In the genomic region with DNA sequence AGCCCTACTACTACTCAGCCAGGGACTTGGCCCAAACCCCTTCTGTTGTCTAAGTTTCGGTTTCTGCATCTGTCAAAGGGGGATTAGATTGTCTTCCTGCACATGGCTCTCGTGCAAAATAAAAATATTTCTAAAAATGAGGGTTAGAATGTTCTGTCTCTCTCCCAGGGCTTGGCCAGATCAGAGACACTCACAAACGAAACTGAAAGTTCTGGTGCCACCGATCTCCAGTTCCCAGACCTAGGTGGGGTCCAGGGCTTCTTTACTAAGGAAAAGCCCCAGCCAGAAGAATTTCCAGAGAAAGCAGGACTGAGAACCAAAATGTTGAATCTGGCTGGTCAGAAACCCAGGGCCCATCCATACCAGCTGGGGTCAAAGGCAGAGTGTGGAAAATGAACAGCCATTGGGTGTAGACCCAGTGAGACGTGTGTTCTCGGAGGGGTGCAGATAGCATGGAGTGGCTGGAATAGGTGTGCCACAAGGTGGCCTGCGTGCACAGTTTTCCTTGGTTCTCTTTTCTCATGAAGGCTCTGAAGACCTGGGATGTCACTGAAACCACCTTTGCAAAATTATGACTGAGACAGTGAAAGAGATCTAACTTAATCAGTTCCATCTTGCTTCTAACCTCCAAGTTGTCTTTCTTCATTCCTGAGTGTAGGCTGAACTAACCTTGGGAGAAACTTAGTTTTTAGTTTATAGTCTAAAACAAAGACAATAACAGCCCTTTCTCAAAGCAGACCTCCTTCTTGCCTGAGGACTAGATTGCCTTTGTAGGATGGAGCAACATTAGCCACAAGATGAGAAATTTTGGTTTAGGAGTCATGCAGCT, we compare ENCODE assay signal across 1 cellular context.
TF ChIP-seq lines count a peak whose summit lies in the region.

No MANE protein-coding gene starts in this region.

TF ChIP-seq in HepG2, 621 proteins besides CTCF, POLR2A, EP300 and RAD21 (continued from another document and continues in another):
- TF ChIP-seq, protein P1, sequence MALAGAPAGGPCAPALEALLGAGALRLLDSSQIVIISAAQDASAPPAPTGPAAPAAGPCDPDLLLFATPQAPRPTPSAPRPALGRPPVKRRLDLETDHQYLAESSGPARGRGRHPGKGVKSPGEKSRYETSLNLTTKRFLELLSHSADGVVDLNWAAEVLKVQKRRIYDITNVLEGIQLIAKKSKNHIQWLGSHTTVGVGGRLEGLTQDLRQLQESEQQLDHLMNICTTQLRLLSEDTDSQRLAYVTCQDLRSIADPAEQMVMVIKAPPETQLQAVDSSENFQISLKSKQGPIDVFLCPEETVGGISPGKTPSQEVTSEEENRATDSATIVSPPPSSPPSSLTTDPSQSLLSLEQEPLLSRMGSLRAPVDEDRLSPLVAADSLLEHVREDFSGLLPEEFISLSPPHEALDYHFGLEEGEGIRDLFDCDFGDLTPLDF (CRISPR knock-in tag; IDR thresholded peaks at IDR 0.05): no peak
- TF ChIP-seq ZNF780A (CRISPR knock-in tag; IDR thresholded peaks at IDR 0.05) (no peak), KLF16 (CRISPR knock-in tag; IDR thresholded peaks at IDR 0.05) (0 out of 4 replicates have a peak, but pooled peaks of 1 of the 2 experiments have one; percentile 22), KDM2A (CRISPR knock-in tag; IDR thresholded peaks at IDR 0.05; ENCODE audit: borderline replicate concordance, low read depth) (0 out of 2 replicates have a peak, but pooled peaks have one; percentile 55), NAIF1 (CRISPR knock-in tag; IDR thresholded peaks at IDR 0.05; ENCODE audit: borderline replicate concordance) (no peak), NCOA2 (CRISPR knock-in tag; IDR thresholded peaks at IDR 0.05) (peak; percentile 46; the same call in 1 of the 2 replicates), ZSCAN29 (CRISPR knock-in tag; conservative IDR thresholded peaks at IDR 0.05) (no peak), GATAD2A (CRISPR knock-in tag; IDR thresholded peaks at IDR 0.05) (peak; percentile 46; the same call in 1 of the 2 replicates), NR2F6 (IDR thresholded peaks at IDR 0.05) (no peak; the same call in 1 of the 2 replicates), NR2F6 (CRISPR knock-in tag; IDR thresholded peaks at IDR 0.05) (peak; percentile 45; the same call in 1 of the 2 replicates), FOXO1 (CRISPR knock-in tag; IDR thresholded peaks at IDR 0.05) (peak; percentile 63; the same call in 1 of the 2 replicates), YEATS4 (CRISPR knock-in tag; IDR thresholded peaks at IDR 0.05; ENCODE audit: borderline replicate concordance) (0 out of 2 replicates have a peak, but pooled peaks have one; percentile 15), ZNF75D (CRISPR knock-in tag; IDR thresholded peaks at IDR 0.05; ENCODE audit: borderline replicate concordance) (no peak), RBFOX2 (IDR thresholded peaks at IDR 0.05; ENCODE audit: low read depth, low read length) (no peak), DMAP1 (CRISPR knock-in tag; IDR thresholded peaks at IDR 0.05) (0 out of 2 replicates have a peak, but pooled peaks have one; percentile 45), POLR2G (IDR thresholded peaks at IDR 0.05; ENCODE audit: low read depth, low read length) (peak; percentile 69), KAT2B (IDR thresholded peaks at IDR 0.05; ENCODE audit: borderline replicate concordance, low read depth, low read length) (no peak), TBP (CRISPR knock-in tag; IDR thresholded peaks at IDR 0.05) (no peak), GZF1 (CRISPR knock-in tag; IDR thresholded peaks at IDR 0.05) (no peak), CREM (IDR thresholded peaks at IDR 0.05) (peak; percentile 45; the same call in 1 of the 2 replicates), CREM (CRISPR knock-in tag; IDR thresholded peaks at IDR 0.05) (no peak), SMC3 (IDR thresholded peaks at IDR 0.05; ENCODE audit: low read length) (peak; percentile 74), RFX5 (IDR thresholded peaks at IDR 0.05; ENCODE audit: low read depth, low read length) (no peak), SMARCC2 (IDR thresholded peaks at IDR 0.05) (no peak), SRF (IDR thresholded peaks at IDR 0.05; ENCODE audit: low read depth, low read length) (no peak), HMG20A (CRISPR knock-in tag; IDR thresholded peaks at IDR 0.05; ENCODE audit: borderline replicate concordance) (no peak), ZNF20 (CRISPR knock-in tag; IDR thresholded peaks at IDR 0.05) (no peak), KMT2A (CRISPR knock-in tag; IDR thresholded peaks at IDR 0.05) (0 out of 2 replicates have a peak, but pooled peaks have one; percentile 41), DNMT1 (CRISPR knock-in tag; IDR thresholded peaks at IDR 0.05) (no peak), STAG1 (CRISPR knock-in tag; IDR thresholded peaks at IDR 0.05) (peak; percentile 79), SAP130 (CRISPR knock-in tag; IDR thresholded peaks at IDR 0.05; ENCODE audit: low read depth) (peak; percentile 84), ZNF777 (CRISPR knock-in tag; IDR thresholded peaks at IDR 0.05) (0 out of 2 replicates have a peak, but pooled peaks have one; percentile 1)
- TF ChIP-seq, protein P2, sequence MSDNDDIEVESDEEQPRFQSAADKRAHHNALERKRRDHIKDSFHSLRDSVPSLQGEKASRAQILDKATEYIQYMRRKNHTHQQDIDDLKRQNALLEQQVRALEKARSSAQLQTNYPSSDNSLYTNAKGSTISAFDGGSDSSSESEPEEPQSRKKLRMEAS (IDR thresholded peaks at IDR 0.05): peak; percentile 71
- TF ChIP-seq, protein P3, sequence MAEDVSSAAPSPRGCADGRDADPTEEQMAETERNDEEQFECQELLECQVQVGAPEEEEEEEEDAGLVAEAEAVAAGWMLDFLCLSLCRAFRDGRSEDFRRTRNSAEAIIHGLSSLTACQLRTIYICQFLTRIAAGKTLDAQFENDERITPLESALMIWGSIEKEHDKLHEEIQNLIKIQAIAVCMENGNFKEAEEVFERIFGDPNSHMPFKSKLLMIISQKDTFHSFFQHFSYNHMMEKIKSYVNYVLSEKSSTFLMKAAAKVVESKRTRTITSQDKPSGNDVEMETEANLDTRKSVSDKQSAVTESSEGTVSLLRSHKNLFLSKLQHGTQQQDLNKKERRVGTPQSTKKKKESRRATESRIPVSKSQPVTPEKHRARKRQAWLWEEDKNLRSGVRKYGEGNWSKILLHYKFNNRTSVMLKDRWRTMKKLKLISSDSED (CRISPR knock-in tag; IDR thresholded peaks at IDR 0.05): no peak
- TF ChIP-seq, protein P4, sequence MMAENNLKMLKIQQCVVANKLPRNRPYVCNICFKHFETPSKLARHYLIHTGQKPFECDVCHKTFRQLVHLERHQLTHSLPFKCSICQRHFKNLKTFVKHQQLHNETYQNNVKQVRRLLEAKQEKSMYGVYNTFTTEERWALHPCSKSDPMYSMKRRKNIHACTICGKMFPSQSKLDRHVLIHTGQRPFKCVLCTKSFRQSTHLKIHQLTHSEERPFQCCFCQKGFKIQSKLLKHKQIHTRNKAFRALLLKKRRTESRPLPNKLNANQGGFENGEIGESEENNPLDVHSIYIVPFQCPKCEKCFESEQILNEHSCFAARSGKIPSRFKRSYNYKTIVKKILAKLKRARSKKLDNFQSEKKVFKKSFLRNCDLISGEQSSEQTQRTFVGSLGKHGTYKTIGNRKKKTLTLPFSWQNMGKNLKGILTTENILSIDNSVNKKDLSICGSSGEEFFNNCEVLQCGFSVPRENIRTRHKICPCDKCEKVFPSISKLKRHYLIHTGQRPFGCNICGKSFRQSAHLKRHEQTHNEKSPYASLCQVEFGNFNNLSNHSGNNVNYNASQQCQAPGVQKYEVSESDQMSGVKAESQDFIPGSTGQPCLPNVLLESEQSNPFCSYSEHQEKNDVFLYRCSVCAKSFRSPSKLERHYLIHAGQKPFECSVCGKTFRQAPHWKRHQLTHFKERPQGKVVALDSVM (CRISPR knock-in tag; IDR thresholded peaks at IDR 0.05): no peak
- TF ChIP-seq, protein P5, sequence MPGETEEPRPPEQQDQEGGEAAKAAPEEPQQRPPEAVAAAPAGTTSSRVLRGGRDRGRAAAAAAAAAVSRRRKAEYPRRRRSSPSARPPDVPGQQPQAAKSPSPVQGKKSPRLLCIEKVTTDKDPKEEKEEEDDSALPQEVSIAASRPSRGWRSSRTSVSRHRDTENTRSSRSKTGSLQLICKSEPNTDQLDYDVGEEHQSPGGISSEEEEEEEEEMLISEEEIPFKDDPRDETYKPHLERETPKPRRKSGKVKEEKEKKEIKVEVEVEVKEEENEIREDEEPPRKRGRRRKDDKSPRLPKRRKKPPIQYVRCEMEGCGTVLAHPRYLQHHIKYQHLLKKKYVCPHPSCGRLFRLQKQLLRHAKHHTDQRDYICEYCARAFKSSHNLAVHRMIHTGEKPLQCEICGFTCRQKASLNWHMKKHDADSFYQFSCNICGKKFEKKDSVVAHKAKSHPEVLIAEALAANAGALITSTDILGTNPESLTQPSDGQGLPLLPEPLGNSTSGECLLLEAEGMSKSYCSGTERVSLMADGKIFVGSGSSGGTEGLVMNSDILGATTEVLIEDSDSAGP (CRISPR knock-in tag; IDR thresholded peaks at IDR 0.05; ENCODE audit: borderline replicate concordance): 0 out of 2 replicates have a peak, but pooled peaks have one; percentile 43
- TF ChIP-seq, protein P6, sequence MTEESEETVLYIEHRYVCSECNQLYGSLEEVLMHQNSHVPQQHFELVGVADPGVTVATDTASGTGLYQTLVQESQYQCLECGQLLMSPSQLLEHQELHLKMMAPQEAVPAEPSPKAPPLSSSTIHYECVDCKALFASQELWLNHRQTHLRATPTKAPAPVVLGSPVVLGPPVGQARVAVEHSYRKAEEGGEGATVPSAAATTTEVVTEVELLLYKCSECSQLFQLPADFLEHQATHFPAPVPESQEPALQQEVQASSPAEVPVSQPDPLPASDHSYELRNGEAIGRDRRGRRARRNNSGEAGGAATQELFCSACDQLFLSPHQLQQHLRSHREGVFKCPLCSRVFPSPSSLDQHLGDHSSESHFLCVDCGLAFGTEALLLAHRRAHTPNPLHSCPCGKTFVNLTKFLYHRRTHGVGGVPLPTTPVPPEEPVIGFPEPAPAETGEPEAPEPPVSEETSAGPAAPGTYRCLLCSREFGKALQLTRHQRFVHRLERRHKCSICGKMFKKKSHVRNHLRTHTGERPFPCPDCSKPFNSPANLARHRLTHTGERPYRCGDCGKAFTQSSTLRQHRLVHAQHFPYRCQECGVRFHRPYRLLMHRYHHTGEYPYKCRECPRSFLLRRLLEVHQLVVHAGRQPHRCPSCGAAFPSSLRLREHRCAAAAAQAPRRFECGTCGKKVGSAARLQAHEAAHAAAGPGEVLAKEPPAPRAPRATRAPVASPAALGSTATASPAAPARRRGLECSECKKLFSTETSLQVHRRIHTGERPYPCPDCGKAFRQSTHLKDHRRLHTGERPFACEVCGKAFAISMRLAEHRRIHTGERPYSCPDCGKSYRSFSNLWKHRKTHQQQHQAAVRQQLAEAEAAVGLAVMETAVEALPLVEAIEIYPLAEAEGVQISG (CRISPR knock-in tag; IDR thresholded peaks at IDR 0.05): 0 out of 2 replicates have a peak, but pooled peaks have one; percentile 25
- TF ChIP-seq, protein P7, sequence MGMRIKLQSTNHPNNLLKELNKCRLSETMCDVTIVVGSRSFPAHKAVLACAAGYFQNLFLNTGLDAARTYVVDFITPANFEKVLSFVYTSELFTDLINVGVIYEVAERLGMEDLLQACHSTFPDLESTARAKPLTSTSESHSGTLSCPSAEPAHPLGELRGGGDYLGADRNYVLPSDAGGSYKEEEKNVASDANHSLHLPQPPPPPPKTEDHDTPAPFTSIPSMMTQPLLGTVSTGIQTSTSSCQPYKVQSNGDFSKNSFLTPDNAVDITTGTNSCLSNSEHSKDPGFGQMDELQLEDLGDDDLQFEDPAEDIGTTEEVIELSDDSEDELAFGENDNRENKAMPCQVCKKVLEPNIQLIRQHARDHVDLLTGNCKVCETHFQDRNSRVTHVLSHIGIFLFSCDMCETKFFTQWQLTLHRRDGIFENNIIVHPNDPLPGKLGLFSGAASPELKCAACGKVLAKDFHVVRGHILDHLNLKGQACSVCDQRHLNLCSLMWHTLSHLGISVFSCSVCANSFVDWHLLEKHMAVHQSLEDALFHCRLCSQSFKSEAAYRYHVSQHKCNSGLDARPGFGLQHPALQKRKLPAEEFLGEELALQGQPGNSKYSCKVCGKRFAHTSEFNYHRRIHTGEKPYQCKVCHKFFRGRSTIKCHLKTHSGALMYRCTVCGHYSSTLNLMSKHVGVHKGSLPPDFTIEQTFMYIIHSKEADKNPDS (CRISPR knock-in tag; IDR thresholded peaks at IDR 0.05): no peak
- TF ChIP-seq, protein P8, sequence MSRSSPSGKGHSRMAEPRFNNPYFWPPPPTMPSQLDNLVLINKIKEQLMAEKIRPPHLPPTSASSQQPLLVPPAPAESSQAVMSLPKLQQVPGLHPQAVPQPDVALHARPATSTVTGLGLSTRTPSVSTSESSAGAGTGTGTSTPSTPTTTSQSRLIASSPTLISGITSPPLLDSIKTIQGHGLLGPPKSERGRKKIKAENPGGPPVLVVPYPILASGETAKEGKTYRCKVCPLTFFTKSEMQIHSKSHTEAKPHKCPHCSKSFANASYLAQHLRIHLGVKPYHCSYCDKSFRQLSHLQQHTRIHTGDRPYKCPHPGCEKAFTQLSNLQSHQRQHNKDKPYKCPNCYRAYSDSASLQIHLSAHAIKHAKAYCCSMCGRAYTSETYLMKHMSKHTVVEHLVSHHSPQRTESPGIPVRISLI (CRISPR knock-in tag; IDR thresholded peaks at IDR 0.05; ENCODE audit: borderline replicate concordance): no peak
- TF ChIP-seq, protein P9, sequence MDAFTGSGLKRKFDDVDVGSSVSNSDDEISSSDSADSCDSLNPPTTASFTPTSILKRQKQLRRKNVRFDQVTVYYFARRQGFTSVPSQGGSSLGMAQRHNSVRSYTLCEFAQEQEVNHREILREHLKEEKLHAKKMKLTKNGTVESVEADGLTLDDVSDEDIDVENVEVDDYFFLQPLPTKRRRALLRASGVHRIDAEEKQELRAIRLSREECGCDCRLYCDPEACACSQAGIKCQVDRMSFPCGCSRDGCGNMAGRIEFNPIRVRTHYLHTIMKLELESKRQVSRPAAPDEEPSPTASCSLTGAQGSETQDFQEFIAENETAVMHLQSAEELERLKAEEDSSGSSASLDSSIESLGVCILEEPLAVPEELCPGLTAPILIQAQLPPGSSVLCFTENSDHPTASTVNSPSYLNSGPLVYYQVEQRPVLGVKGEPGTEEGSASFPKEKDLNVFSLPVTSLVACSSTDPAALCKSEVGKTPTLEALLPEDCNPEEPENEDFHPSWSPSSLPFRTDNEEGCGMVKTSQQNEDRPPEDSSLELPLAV (CRISPR knock-in tag; conservative IDR thresholded peaks at IDR 0.05; ENCODE audit: low read depth): no peak
- TF ChIP-seq, protein P10, sequence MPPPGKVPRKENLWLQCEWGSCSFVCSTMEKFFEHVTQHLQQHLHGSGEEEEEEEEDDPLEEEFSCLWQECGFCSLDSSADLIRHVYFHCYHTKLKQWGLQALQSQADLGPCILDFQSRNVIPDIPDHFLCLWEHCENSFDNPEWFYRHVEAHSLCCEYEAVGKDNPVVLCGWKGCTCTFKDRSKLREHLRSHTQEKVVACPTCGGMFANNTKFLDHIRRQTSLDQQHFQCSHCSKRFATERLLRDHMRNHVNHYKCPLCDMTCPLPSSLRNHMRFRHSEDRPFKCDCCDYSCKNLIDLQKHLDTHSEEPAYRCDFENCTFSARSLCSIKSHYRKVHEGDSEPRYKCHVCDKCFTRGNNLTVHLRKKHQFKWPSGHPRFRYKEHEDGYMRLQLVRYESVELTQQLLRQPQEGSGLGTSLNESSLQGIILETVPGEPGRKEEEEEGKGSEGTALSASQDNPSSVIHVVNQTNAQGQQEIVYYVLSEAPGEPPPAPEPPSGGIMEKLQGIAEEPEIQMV (CRISPR knock-in tag; IDR thresholded peaks at IDR 0.05; ENCODE audit: low read depth): no peak
- TF ChIP-seq, protein P11, sequence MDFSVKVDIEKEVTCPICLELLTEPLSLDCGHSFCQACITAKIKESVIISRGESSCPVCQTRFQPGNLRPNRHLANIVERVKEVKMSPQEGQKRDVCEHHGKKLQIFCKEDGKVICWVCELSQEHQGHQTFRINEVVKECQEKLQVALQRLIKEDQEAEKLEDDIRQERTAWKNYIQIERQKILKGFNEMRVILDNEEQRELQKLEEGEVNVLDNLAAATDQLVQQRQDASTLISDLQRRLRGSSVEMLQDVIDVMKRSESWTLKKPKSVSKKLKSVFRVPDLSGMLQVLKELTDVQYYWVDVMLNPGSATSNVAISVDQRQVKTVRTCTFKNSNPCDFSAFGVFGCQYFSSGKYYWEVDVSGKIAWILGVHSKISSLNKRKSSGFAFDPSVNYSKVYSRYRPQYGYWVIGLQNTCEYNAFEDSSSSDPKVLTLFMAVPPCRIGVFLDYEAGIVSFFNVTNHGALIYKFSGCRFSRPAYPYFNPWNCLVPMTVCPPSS (IDR thresholded peaks at IDR 0.05): no peak
